10 cellular contexts compared by ENCODE assay signal in genomic region chr12:6569312-6569711, GRCh38. TPM values are rescaled to one million over a fixed set of nuclear protein-coding genes. Genes with fewer than 3 reads are reported as not detected.
A peak's percentile ranks its signal among the peaks of the same experiment; 100 is the strongest.
DNase-seq lines count a peak whose midpoint lies in the region; ATAC-seq and TF ChIP-seq lines count a peak whose summit lies in the region.
"Had no signal": no experiment of that assay in that cellular context is flagged by ENCODE, and none has a peak within 500 bp of the region (broad histone marks: within the 10 kb centered on the region; RNA-seq: fewer than 3 reads in every experiment).

No MANE protein-coding gene starts in this region.

- H3K4me1 ChIP-seq in CD4-positive, CD25-positive, alpha-beta regulatory T cell (ENCODE audit: control insufficient read depth, insufficient read depth, low read length, poor library complexity, severe bottlenecking): peaks cover 21% of the 10 kb centered on the region
- H3K4me1 ChIP-seq in GM23338 (ENCODE audit: insufficient read depth): peaks cover 20% of the 10 kb centered on the region

- no peak for ATAC-seq in CD4-positive, CD25-positive, alpha-beta regulatory T cell (ENCODE audit: low read depth in 2 of 2)
- ATAC-seq in GM23338: no peak
- ATAC-seq in GM21526 (IDR thresholded peaks at IDR 0.05; ENCODE audit: low FRiP score, unreplicated experiment): no peak
- no peak for ATAC-seq in GM21619 (IDR thresholded peaks at IDR 0.05; ENCODE audit: unreplicated experiment)

- H3K9me2 ChIP-seq in GM23338 (ENCODE audit: insufficient read depth): no peaks in the 10 kb centered on the region

- H3K27me3 ChIP-seq in CD4-positive, CD25-positive, alpha-beta regulatory T cell (ENCODE audit: control insufficient read depth, insufficient read depth, low read length): no peaks in the 10 kb centered on the region
- H3K27me3 ChIP-seq in GM23338 (ENCODE audit: insufficient read depth): no peaks in the 10 kb centered on the region

- H3K4me3 ChIP-seq in CD4-positive, CD25-positive, alpha-beta regulatory T cell (ENCODE audit: low read depth, low read length): no peak overlapping the region
- peak overlapping the region; percentile 78; the same call in 1 of the 2 replicates for H3K4me3 ChIP-seq in GM23338

- no peak overlapping the region for H2AFZ ChIP-seq in GM23338

- DNase-seq in CD4-positive, CD25-positive, alpha-beta regulatory T cell: no peak
- no peak for DNase-seq in GM23338 (ENCODE audit: low spot score)
- no peak for DNase-seq in activated naive CD8-positive, alpha-beta T cell treated with anti-CD3 and anti-CD28 coated beads for 36 hours
- DNase-seq in neural crest cell (ENCODE audit: low read depth, low spot score): no peak
- DNase-seq in SIG-M5 treated with dmso at 0.1 percent for 504 hours (lab: John Stamatoyannopoulos, UW; ENCODE audit: unreplicated experiment): no peak
- no peak for DNase-seq in NK-92 (lab: John Stamatoyannopoulos, UW; ENCODE audit: unreplicated experiment)
- DNase-seq: EL, NCI-H510A had no signal

- H3K4me3 Mint-ChIP-seq in CD4-positive, CD25-positive, alpha-beta regulatory T cell: peak overlapping the region; percentile 61 to 100 (median 86)
- peak overlapping the region; percentile 99 for H3K4me3 Mint-ChIP-seq in GM23338
- peak overlapping the region; percentile 100 for H3K4me3 Mint-ChIP-seq in activated naive CD8-positive, alpha-beta T cell treated with anti-CD3 and anti-CD28 coated beads for 36 hours
- peak overlapping the region; percentile 99 for H3K4me3 Mint-ChIP-seq in neural crest cell

- no peaks in the 10 kb centered on the region for H3K9me3 Mint-ChIP-seq in CD4-positive, CD25-positive, alpha-beta regulatory T cell
- H3K9me3 Mint-ChIP-seq in GM23338 (no peaks in the 10 kb centered on the region), neural crest cell (no peaks in the 10 kb centered on the region)
- no peaks in the 10 kb centered on the region for H3K9me3 Mint-ChIP-seq in activated naive CD8-positive, alpha-beta T cell treated with anti-CD3 and anti-CD28 coated beads for 36 hours

- H3K79me2 ChIP-seq in GM23338 (replicated peaks; ENCODE audit: insufficient read depth): peaks cover 28% of the 10 kb centered on the region

- H3K36me3 Mint-ChIP-seq in CD4-positive, CD25-positive, alpha-beta regulatory T cell: peaks cover 42% of the 10 kb centered on the region
- H3K36me3 Mint-ChIP-seq in GM23338 (ENCODE audit: low read depth) (peaks cover 90% of the 10 kb centered on the region), neural crest cell (ENCODE audit: low read depth) (peaks cover 34% of the 10 kb centered on the region)
- peaks cover 48% of the 10 kb centered on the region for H3K36me3 Mint-ChIP-seq in activated naive CD8-positive, alpha-beta T cell treated with anti-CD3 and anti-CD28 coated beads for 36 hours

- H4K20me1 ChIP-seq in GM23338 (replicated peaks; ENCODE audit: insufficient read depth): peaks cover 12% of the 10 kb centered on the region

- TF ChIP-seq CTCF in GM23338 (conservative IDR thresholded peaks at IDR 0.05; ENCODE audit: low read depth in 2 of 2): no peak
- no peak for TF ChIP-seq CTCF in neural crest cell (conservative IDR thresholded peaks at IDR 0.05)

- peaks cover 43% of the 10 kb centered on the region for H3K36me3 ChIP-seq in CD4-positive, CD25-positive, alpha-beta regulatory T cell (ENCODE audit: control insufficient read depth, insufficient read depth, low read length)
- peaks cover 59% of the 10 kb centered on the region for H3K36me3 ChIP-seq in GM23338 (ENCODE audit: insufficient read depth)

- no peaks in the 10 kb centered on the region for H3K9me3 ChIP-seq in CD4-positive, CD25-positive, alpha-beta regulatory T cell (ENCODE audit: control insufficient read depth in 2 of 2, low read length in 2 of 2)

- H3K4me2 ChIP-seq in GM23338: peak overlapping the region; percentile 86; the same call in 1 of the 2 replicates

- peak overlapping the region; percentile 84 to 95 (median 85) for H3K27ac Mint-ChIP-seq in CD4-positive, CD25-positive, alpha-beta regulatory T cell
- peak overlapping the region; percentile 60; the same call in 1 of the 2 replicates for H3K27ac Mint-ChIP-seq in GM23338
- H3K27ac Mint-ChIP-seq in activated naive CD8-positive, alpha-beta T cell treated with anti-CD3 and anti-CD28 coated beads for 36 hours: peak overlapping the region; percentile 34
- no peak overlapping the region for H3K27ac Mint-ChIP-seq in neural crest cell (ENCODE audit: unreplicated experiment)

- H3K4me1 Mint-ChIP-seq in CD4-positive, CD25-positive, alpha-beta regulatory T cell: peaks cover 22 to 53% (median 39%) of the 10 kb centered on the region in 4 donors
- H3K4me1 Mint-ChIP-seq in GM23338 (peaks cover 18% of the 10 kb centered on the region), neural crest cell (peaks cover 26% of the 10 kb centered on the region)
- peaks cover 46% of the 10 kb centered on the region for H3K4me1 Mint-ChIP-seq in activated naive CD8-positive, alpha-beta T cell treated with anti-CD3 and anti-CD28 coated beads for 36 hours

- H3K27ac ChIP-seq in CD4-positive, CD25-positive, alpha-beta regulatory T cell (ENCODE audit: insufficient read depth, low read length, poor library complexity, severe bottlenecking): peak overlapping the region; percentile 83
- peak overlapping the region; percentile 99 for H3K27ac ChIP-seq in GM23338 (ENCODE audit: low read depth)

- H3K27me3 Mint-ChIP-seq in CD4-positive, CD25-positive, alpha-beta regulatory T cell: no peaks in the 10 kb centered on the region
- H3K27me3 Mint-ChIP-seq in GM23338 (ENCODE audit: insufficient read depth, low read depth, poor library complexity) (peaks cover 22% of the 10 kb centered on the region), neural crest cell (ENCODE audit: low read depth) (peaks cover 2% of the 10 kb centered on the region)
- peaks cover 4% of the 10 kb centered on the region for H3K27me3 Mint-ChIP-seq in activated naive CD8-positive, alpha-beta T cell treated with anti-CD3 and anti-CD28 coated beads for 36 hours

- peaks cover 59% of the 10 kb centered on the region for H3F3A ChIP-seq in GM23338 (replicated peaks; ENCODE audit: low read depth)

TF ChIP-seq in GM23338, 12 proteins besides CTCF, POLR2A, EP300 and RAD21 (continues in another document):
- TF ChIP-seq ZNF114 (CRISPR knock-in tag; IDR thresholded peaks at IDR 0.05): no peak
- no peak for TF ChIP-seq POLR2AphosphoS5 (IDR thresholded peaks at IDR 0.05; ENCODE audit: low read depth)
- TF ChIP-seq ETS1 (IDR thresholded peaks at IDR 0.05): no peak
- TF ChIP-seq STAT1 (IDR thresholded peaks at IDR 0.05; ENCODE audit: unreplicated experiment): no peak
- no peak for TF ChIP-seq NANOG (IDR thresholded peaks at IDR 0.05; ENCODE audit: borderline replicate concordance)
- TF ChIP-seq CREB1 (CRISPR knock-in tag; IDR thresholded peaks at IDR 0.05; ENCODE audit: low read depth): no peak
- TF ChIP-seq ZNF331 (CRISPR knock-in tag; IDR thresholded peaks at IDR 0.05; ENCODE audit: low read depth): no peak

RNA-seq across cellular contexts. Expression of gene NOP2, which starts 1.2 kb away (rescaled TPM):
- total RNA-seq in CD4-positive, CD25-positive, alpha-beta regulatory T cell: 77.5 TPM
- polyA plus RNA-seq in CD4-positive, CD25-positive, alpha-beta regulatory T cell: 10 to 100 TPM; 13.2 to 34.0 (median 22.5) TPM
- 67.2 and 67.9 TPM in 2 replicates for total RNA-seq in GM23338 (2014; rRNA removed; shearing (Covaris generic))
- polyA plus RNA-seq in GM23338 (2016; fragmentation: Nextera tagmentation; extraction: Ambion mirVana): 63.3 and 63.4 TPM in 2 replicates
- 100 to 1,000 TPM; 151 to 153 TPM for total RNA-seq in activated naive CD8-positive, alpha-beta T cell treated with anti-CD3 and anti-CD28 coated beads for 36 hours
- total RNA-seq in neural crest cell: 73.3 and 75.1 TPM in 2 replicates

RNA-seq across cellular contexts. Expression of gene IFFO1, which starts 13.5 kb away (rescaled TPM):
- 46.6 TPM for total RNA-seq in CD4-positive, CD25-positive, alpha-beta regulatory T cell
- 10 to 100 TPM in 1 of 4 donors, 1 to 10 TPM in 3; 5.6 to 10.4 (median 8.3) TPM for polyA plus RNA-seq in CD4-positive, CD25-positive, alpha-beta regulatory T cell
- total RNA-seq in GM23338 (2014; rRNA removed; shearing (Covaris generic)): 8.8 and 12.9 TPM in 2 replicates
- 8.9 and 11.2 TPM in 2 replicates for polyA plus RNA-seq in GM23338 (2016; fragmentation: Nextera tagmentation; extraction: Ambion mirVana)
- total RNA-seq in activated naive CD8-positive, alpha-beta T cell treated with anti-CD3 and anti-CD28 coated beads for 36 hours: 1 to 10 TPM; 7.2 to 8.1 TPM
- total RNA-seq in neural crest cell: 27.2 and 28.9 TPM in 2 replicates

RNA-seq across cellular contexts. Expression of gene GAPDH, which starts 35.0 kb away (rescaled TPM):
- total RNA-seq in CD4-positive, CD25-positive, alpha-beta regulatory T cell: 669 TPM
- 1,000 to 10,000 TPM; 1,962 to 2,973 (median 2,405) TPM for polyA plus RNA-seq in CD4-positive, CD25-positive, alpha-beta regulatory T cell
- 5,269 and 5,853 TPM in 2 replicates for total RNA-seq in GM23338 (2014; rRNA removed; shearing (Covaris generic))
- polyA plus RNA-seq in GM23338 (2016; fragmentation: Nextera tagmentation; extraction: Ambion mirVana): 6,140 and 6,219 TPM in 2 replicates
- 1,000 to 10,000 TPM; 8,986 to 9,154 TPM for total RNA-seq in activated naive CD8-positive, alpha-beta T cell treated with anti-CD3 and anti-CD28 coated beads for 36 hours
- total RNA-seq in neural crest cell: 3,867 and 3,984 TPM in 2 replicates

RNA-seq across cellular contexts. Expression of gene CHD4, which starts 37.9 kb away (rescaled TPM):
- total RNA-seq in CD4-positive, CD25-positive, alpha-beta regulatory T cell: 474 TPM
- 10 to 100 TPM; 32.2 to 43.4 (median 38.8) TPM for polyA plus RNA-seq in CD4-positive, CD25-positive, alpha-beta regulatory T cell
- 301 and 351 TPM in 2 replicates for total RNA-seq in GM23338 (2014; rRNA removed; shearing (Covaris generic))
- polyA plus RNA-seq in GM23338 (2016; fragmentation: Nextera tagmentation; extraction: Ambion mirVana): 317 and 370 TPM in 2 replicates
- 100 to 1,000 TPM; 262 to 293 TPM for total RNA-seq in activated naive CD8-positive, alpha-beta T cell treated with anti-CD3 and anti-CD28 coated beads for 36 hours
- 476 and 492 TPM in 2 replicates for total RNA-seq in neural crest cell
